ENCODE assay signal across 8 cellular contexts in the genomic region with DNA sequence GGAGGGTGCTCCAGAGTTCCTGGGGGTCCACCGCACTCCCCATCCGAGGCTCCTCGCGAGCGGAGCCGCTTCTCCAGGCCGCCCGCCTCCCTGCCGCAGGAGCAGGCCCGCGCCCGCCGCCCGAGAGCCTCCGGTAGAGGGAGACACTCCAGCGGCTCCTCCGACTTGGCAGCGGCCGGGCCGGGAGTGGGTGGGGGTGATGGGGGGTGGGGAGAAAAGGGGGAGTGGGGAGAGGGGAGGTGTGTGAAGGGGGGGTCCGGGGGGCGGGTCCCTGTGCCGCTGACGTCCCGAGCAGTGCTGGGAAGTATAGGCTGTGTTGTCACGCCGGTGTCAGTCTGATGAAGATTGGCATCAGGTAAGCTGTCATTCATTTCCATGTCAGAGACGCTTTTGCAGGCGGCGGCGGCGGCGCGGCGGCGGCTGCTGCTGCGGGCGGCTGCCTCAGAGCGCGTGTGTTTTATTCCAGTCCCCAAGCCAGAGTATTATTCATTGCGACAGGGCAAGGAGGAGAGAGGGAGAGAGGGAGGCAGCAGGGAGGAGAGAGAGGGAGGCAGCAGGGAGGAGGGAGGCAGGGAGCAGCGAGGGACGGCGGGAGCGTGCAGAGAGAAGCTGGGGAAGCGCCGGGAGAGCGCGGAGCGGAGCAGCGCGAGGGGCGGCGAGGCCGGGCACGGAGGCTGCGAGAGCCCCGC. TPM values are rescaled to one million over a fixed set of nuclear protein-coding genes. Genes with fewer than 3 reads are reported as not detected.
A peak's percentile ranks its signal among the peaks of the same experiment; 100 is the strongest.
DNase-seq lines count a peak whose midpoint lies in the region; ATAC-seq and TF ChIP-seq lines count a peak whose summit lies in the region.

Gene PKNOX2, plus strand, starts transcription at position 330 of the 689 bp plus-strand sequence. CDS start 186,555 bp downstream, outside the sequence.

- 0% methylated on average over 36 to 37 of the region's 58 CpGs for WGBS in thyroid gland, 2 donors

- peak within 1 kb of the TSS; percentile 73 for H2AFZ ChIP-seq in parathyroid adenoma

- DNase-seq in DMS 273 treated with DMSO at 0.1 percent for 48 hours (lab: John Stamatoyannopoulos, UW) (peak; percentile 56), RWPE2 (ENCODE audit: low spot score) (no peak), cardiac septum (ENCODE audit: low spot score) (peak; percentile 84), thyroid gland (peak; percentile 82 to 88)
- DNase-seq in activated naive CD8-positive, alpha-beta T cell treated with anti-CD3 and anti-CD28 coated beads, Interleukin-2, amount 50 U/mL, for 16 hours (ENCODE audit: low read depth, low spot score) = peak; percentile 25

- peak in 1 of 2 donors; percentile 86 for TF ChIP-seq POLR2A in thyroid gland (IDR thresholded peaks at IDR 0.05)

- no peak within 1 kb of the TSS for H3K27ac ChIP-seq in RWPE2 (ENCODE audit: poor library complexity, severe bottlenecking)
- no peak within 1 kb of the TSS for H3K27ac ChIP-seq in parathyroid adenoma
- H3K27ac ChIP-seq in thyroid gland = peak within 1 kb of the TSS; percentile 54 to 89 (median 82)

- peak; percentile 84 for TF ChIP-seq CTCF in RWPE2 (IDR thresholded peaks at IDR 0.05; ENCODE audit: poor library complexity, severe bottlenecking)
- peak; percentile 40 for TF ChIP-seq CTCF in parathyroid adenoma (IDR thresholded peaks at IDR 0.05)
- TF ChIP-seq CTCF in thyroid gland (IDR thresholded peaks at IDR 0.05) = peak in 5 of 6 experiments; percentile 18 to 83 (median 42)

- ATAC-seq in HG03354 (IDR thresholded peaks at IDR 0.05; ENCODE audit: poor library complexity, severe bottlenecking, unreplicated experiment) (peak; percentile 51), RWPE2 (ENCODE audit: low read depth) (peak; percentile 80), HG02938 (IDR thresholded peaks at IDR 0.05; ENCODE audit: unreplicated experiment) (no peak)

- H3K4me3 ChIP-seq in RWPE2 (ENCODE audit: severe bottlenecking) (peak within 1 kb of the TSS; percentile 42), parathyroid adenoma (ENCODE audit: low read depth, low read length) (peak within 1 kb of the TSS; percentile 50), thyroid gland (replicated peaks in 1 of 3) (peak within 1 kb of the TSS; percentile 27 to 39 (median 37))

- intact Hi-C loops in cardiac septum (cut with DNase I) (loop anchor here (1.0 to 5.0 kb wide), 3 partner anchors 58 to 240 kb away; no protein-coding TSS in a partner anchor), thyroid gland (cut with DNase I) (loop anchor here (5.0 kb wide), 1 partner anchor 183 kb away; no protein-coding TSS in a partner anchor)

- H3K4me1 ChIP-seq in RWPE2 (ENCODE audit: insufficient read depth, poor library complexity, severe bottlenecking) (no peaks in the 10 kb centered on the region), parathyroid adenoma (no peaks in the 10 kb centered on the region), thyroid gland (peaks cover 21 to 37% of the 10 kb centered on the region in 2 donors)

- peaks cover 10% of the 10 kb centered on the region for H3K27me3 ChIP-seq in RWPE2 (ENCODE audit: insufficient read depth, poor library complexity, severe bottlenecking)
- H3K27me3 ChIP-seq in parathyroid adenoma (ENCODE audit: control insufficient read depth, insufficient read depth, low read length) = no peaks in the 10 kb centered on the region
- H3K27me3 ChIP-seq in thyroid gland = no peaks in the 10 kb centered on the region

- no peaks in the 10 kb centered on the region for H3K79me2 ChIP-seq in parathyroid adenoma

- no peak within 1 kb of the TSS for H3K9ac ChIP-seq in parathyroid adenoma

- H3K4me2 ChIP-seq in parathyroid adenoma (ENCODE audit: low read length) = peak within 1 kb of the TSS; percentile 75

- H3K9me3 ChIP-seq in RWPE2 (ENCODE audit: severe bottlenecking) (no peaks in the 10 kb centered on the region), parathyroid adenoma (ENCODE audit: control insufficient read depth, low read length) (no peaks in the 10 kb centered on the region), thyroid gland (no peaks in the 10 kb centered on the region)

- H3K36me3 ChIP-seq in RWPE2 (ENCODE audit: low read depth) (no peaks in the 10 kb centered on the region), parathyroid adenoma (ENCODE audit: control insufficient read depth, insufficient read depth, low read length) (no peaks in the 10 kb centered on the region), thyroid gland (no peaks in the 10 kb centered on the region)

RNA-seq across cellular contexts. Expression of gene PKNOX2, which starts in this region (rescaled TPM):
- total RNA-seq in cardiac septum = 7.1 TPM
- total RNA-seq in thyroid gland = 10 to 100 TPM in 3 of 4 donors, 1 to 10 TPM in 1; 6.3 to 28.0 (median 18.7) TPM

Comparison
In these comparisons a context has a peak if more than half of its experiments do, and no peak if none do; other contexts are left out.
1. H3K27ac ChIP-seq: peak in thyroid gland (3 of 3); none in RWPE2 (single experiment) and parathyroid adenoma (single experiment).
2. Peak in every context shown above with its lines, with median percentiles within 50 percentile points of each other: H3K4me3 ChIP-seq and CTCF ChIP-seq.